Comparison of ENCODE assay signal across 20 cellular contexts in the genomic region with DNA sequence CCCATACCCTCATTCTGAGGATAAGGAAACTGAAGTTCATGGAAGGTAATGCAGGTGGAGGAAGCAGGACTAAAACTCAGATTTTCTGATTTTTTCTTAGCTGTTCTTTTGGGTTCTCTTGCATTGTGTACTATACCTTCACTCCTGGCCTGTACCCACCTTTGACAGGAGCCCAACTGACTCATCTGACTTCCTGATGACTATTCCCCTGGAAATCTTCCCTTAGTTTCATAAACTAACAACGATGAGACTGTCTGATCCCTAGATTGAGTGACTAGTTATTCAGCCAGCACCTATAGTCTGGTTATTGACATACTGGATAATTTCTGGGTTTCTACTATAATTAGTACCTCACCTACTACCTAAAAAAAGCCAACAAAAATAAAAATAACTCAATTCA.
"Had no signal": no experiment of that assay in that cellular context is flagged by ENCODE, and none has a peak within 500 bp of the region (broad histone marks: within the 10 kb centered on the region; RNA-seq: fewer than 3 reads in every experiment).

No MANE protein-coding gene starts in this region.

- H3K27ac ChIP-seq: coronary artery, lower lobe of right lung, neutrophil, right lobe of liver, spleen had no signal

- FAIRE-seq: astrocyte, endothelial cell of umbilical vein had no signal

- H3K4me3 ChIP-seq: coronary artery, lower lobe of right lung, right lobe of liver, spleen had no signal

- DNase-seq: activated B cell treated with CpG ODN at 0.5 μM for 24 hours; activated CD4-positive, alpha-beta T cell treated with anti-CD3 and anti-CD28 coated beads, Interleukin-2, amount 10 ng/mL, durations not matched to agents 7 days and 5 days; activated CD8-positive, alpha-beta memory T cell treated with anti-CD3 and anti-CD28 coated beads for 24 hours; activated naive CD4-positive, alpha-beta T cell treated with Interleukin-2 at 50 U/mL for 16 hours; activated naive CD8-positive, alpha-beta T cell treated with anti-CD3 and anti-CD28 coated beads, Interleukin-2, amount 50 U/mL, for 24 hours; caudate nucleus; effector CD4-positive, alpha-beta T cell; hippocampal formation; lower lobe of right lung; naive B cell; posterior cingulate gyrus; right lobe of liver; spleen; stimulated activated CD4-positive, alpha-beta T cell treated with anti-CD3 and anti-CD28 coated beads, Interleukin-2, amount 100 ng/mL, for 24 hours; stimulated activated naive B cell treated with anti-CD40 and anti-IgM and Interleukin-4, amounts not matched to agents 10 μg/mL and 1 μg/mL and 100 μg/mL, for 72 hours had no signal

- H3K4me1 ChIP-seq: lower lobe of right lung, right lobe of liver, spleen had no signal

- H3K27me3 Mint-ChIP-seq: type B pancreatic cell had no signal

- H3K9me3 Mint-ChIP-seq: activated B cell treated with CpG ODN at 0.5 μM for 24 hours; activated CD4-positive, alpha-beta T cell treated with anti-CD3 and anti-CD28 coated beads, Interleukin-2, amount 10 ng/mL, durations not matched to agents 7 days and 5 days; activated naive CD8-positive, alpha-beta T cell treated with anti-CD3 and anti-CD28 coated beads, Interleukin-2, amount 50 U/mL, for 24 hours; naive B cell; stimulated activated naive B cell treated with anti-CD40 and anti-IgM and Interleukin-4, amounts not matched to agents 10 μg/mL and 1 μg/mL and 100 μg/mL, for 72 hours; type B pancreatic cell had no signal

- H3K36me3 Mint-ChIP-seq: naive B cell; stimulated activated naive B cell treated with anti-CD40 and anti-IgM and Interleukin-4, amounts not matched to agents 10 μg/mL and 1 μg/mL and 100 μg/mL, for 72 hours; type B pancreatic cell had no signal

- ATAC-seq: activated naive CD8-positive, alpha-beta T cell treated with anti-CD3 and anti-CD28 coated beads, Interleukin-2, amount 50 U/mL, for 24 hours; lower lobe of right lung; right lobe of liver; stimulated activated naive B cell treated with anti-CD40 and anti-IgM and Interleukin-4, amounts not matched to agents 10 μg/mL and 1 μg/mL and 100 μg/mL, for 72 hours had no signal

- H3K4me1 Mint-ChIP-seq: activated B cell treated with CpG ODN at 0.5 μM for 24 hours; naive B cell; stimulated activated naive B cell treated with anti-CD40 and anti-IgM and Interleukin-4, amounts not matched to agents 10 μg/mL and 1 μg/mL and 100 μg/mL, for 72 hours had no signal

- H3K27me3 ChIP-seq: right lobe of liver, spleen had no signal

- H3K36me3 ChIP-seq: lower lobe of right lung, neutrophil, right lobe of liver, spleen had no signal

- H3K9me3 ChIP-seq: lower lobe of right lung, neutrophil, right lobe of liver, spleen had no signal

- H3K27ac Mint-ChIP-seq: activated B cell treated with CpG ODN at 0.5 μM for 24 hours; activated CD4-positive, alpha-beta T cell treated with anti-CD3 and anti-CD28 coated beads, Interleukin-2, amount 10 ng/mL, durations not matched to agents 7 days and 5 days; activated naive CD8-positive, alpha-beta T cell treated with anti-CD3 and anti-CD28 coated beads, Interleukin-2, amount 50 U/mL, for 24 hours; naive B cell; stimulated activated naive B cell treated with anti-CD40 and anti-IgM and Interleukin-4, amounts not matched to agents 10 μg/mL and 1 μg/mL and 100 μg/mL, for 72 hours; type B pancreatic cell had no signal

- H3K4me3 Mint-ChIP-seq: activated B cell treated with CpG ODN at 0.5 μM for 24 hours; activated CD4-positive, alpha-beta T cell treated with anti-CD3 and anti-CD28 coated beads, Interleukin-2, amount 10 ng/mL, durations not matched to agents 7 days and 5 days; activated naive CD8-positive, alpha-beta T cell treated with anti-CD3 and anti-CD28 coated beads, Interleukin-2, amount 50 U/mL, for 24 hours; naive B cell; stimulated activated naive B cell treated with anti-CD40 and anti-IgM and Interleukin-4, amounts not matched to agents 10 μg/mL and 1 μg/mL and 100 μg/mL, for 72 hours; type B pancreatic cell had no signal
